Comparison of ENCODE assay signal across 8 cellular contexts in genomic region chr19:30669329-30670010, GRCh38.
DNase-seq lines count a peak whose midpoint lies in the region; ATAC-seq, FAIRE-seq and TF ChIP-seq lines count a peak whose summit lies in the region.

No MANE protein-coding gene starts in this region.

- no peaks in the 10 kb centered on the region for H3K36me3 Mint-ChIP-seq in activated T-helper 1 cell treated with anti-CD3 and anti-CD28 coated beads, Interleukin-12 subunit alpha, Interleukin-12 subunit beta, Interleukin-2, Interleukin-4 antibody, amounts not matched to agents 30 ng/mL and 10 ng/mL and 1 ng/mL, durations not matched to agents 14 hours and 24 hours and 36 hours (ENCODE audit: low read depth)

- H3K9me3 ChIP-seq in gastroesophageal sphincter = no peaks in the 10 kb centered on the region
- H3K9me3 ChIP-seq in pancreas = no peaks in the 10 kb centered on the region

- peak; percentile 76 for TF ChIP-seq CTCF in GM10266 (IDR thresholded peaks at IDR 0.05; ENCODE audit: control insufficient read depth, insufficient read depth, low read depth, missing control alignments)
- TF ChIP-seq CTCF in gastroesophageal sphincter (IDR thresholded peaks at IDR 0.05) = peak in 3 of 4 experiments; percentile 42 to 84 (median 62)
- peak; percentile 69 to 87 (median 74) for TF ChIP-seq CTCF in pancreas (IDR thresholded peaks at IDR 0.05)

- H3K27ac ChIP-seq in gastroesophageal sphincter (no peak overlapping the region), pancreas (no peak overlapping the region)

- ATAC-seq in gastroesophageal sphincter = no peak
- no peak for ATAC-seq in pancreas
- ATAC-seq in HG03432 (IDR thresholded peaks at IDR 0.05; ENCODE audit: unreplicated experiment) = no peak
- ATAC-seq in GM18870 (IDR thresholded peaks at IDR 0.05; ENCODE audit: unreplicated experiment) = no peak

- no peaks in the 10 kb centered on the region for H3K9me3 Mint-ChIP-seq in activated T-helper 1 cell treated with anti-CD3 and anti-CD28 coated beads, Interleukin-12 subunit alpha, Interleukin-12 subunit beta, Interleukin-2, Interleukin-4 antibody, amounts not matched to agents 30 ng/mL and 10 ng/mL and 1 ng/mL, durations not matched to agents 14 hours and 24 hours and 36 hours

- intact Hi-C loops in activated T-helper 1 cell treated with anti-CD3 and anti-CD28 coated beads, Interleukin-12 subunit alpha, Interleukin-12 subunit beta, Interleukin-2, Interleukin-4 antibody, amounts not matched to agents 30 ng/mL and 10 ng/mL and 1 ng/mL, durations not matched to agents 14 hours and 24 hours and 36 hours (cut with micrococcal nuclease) = loop anchor here (1.0 to 2.0 kb wide), 2 partner anchors 51 to 688 kb away; no protein-coding TSS in a partner anchor
- intact Hi-C loops in pancreas (cut with DNase I) = no loop called here

- H3K36me3 ChIP-seq in gastroesophageal sphincter (no peaks in the 10 kb centered on the region), pancreas (no peaks in the 10 kb centered on the region)

- FAIRE-seq in pancreas (lab: Jason Lieb, UNC) = no peak

- WGBS in gastroesophageal sphincter (ENCODE audit: low coverage in 1 of 2), 2 donors = 16 to 22% methylated on average over 9 to 10 of the region's 25 CpGs
- 20 to 23% methylated on average over 25 of the region's 25 CpGs for WGBS in pancreas, 2 donors

- H3K27ac Mint-ChIP-seq in activated T-helper 1 cell treated with anti-CD3 and anti-CD28 coated beads, Interleukin-12 subunit alpha, Interleukin-12 subunit beta, Interleukin-2, Interleukin-4 antibody, amounts not matched to agents 30 ng/mL and 10 ng/mL and 1 ng/mL, durations not matched to agents 14 hours and 24 hours and 36 hours = no peak overlapping the region

- no peak for TF ChIP-seq EP300 in gastroesophageal sphincter (IDR thresholded peaks at IDR 0.05)

- no peak for TF ChIP-seq POLR2A in gastroesophageal sphincter (IDR thresholded peaks at IDR 0.05)

- H3K4me3 Mint-ChIP-seq in activated T-helper 1 cell treated with anti-CD3 and anti-CD28 coated beads, Interleukin-12 subunit alpha, Interleukin-12 subunit beta, Interleukin-2, Interleukin-4 antibody, amounts not matched to agents 30 ng/mL and 10 ng/mL and 1 ng/mL, durations not matched to agents 14 hours and 24 hours and 36 hours = no peak overlapping the region

- no peaks in the 10 kb centered on the region for H3K4me1 Mint-ChIP-seq in activated T-helper 1 cell treated with anti-CD3 and anti-CD28 coated beads, Interleukin-12 subunit alpha, Interleukin-12 subunit beta, Interleukin-2, Interleukin-4 antibody, amounts not matched to agents 30 ng/mL and 10 ng/mL and 1 ng/mL, durations not matched to agents 14 hours and 24 hours and 36 hours (ENCODE audit: low read depth)

- DNase-seq in 8988T (peak; percentile 56), GM10266 (ENCODE audit: extremely low spot score) (peak; percentile 38), NCI-H82 (lab: John Stamatoyannopoulos, UW) (peak; percentile 82), pancreas (peak in 4 of 6 donors; percentile 25 to 93 (median 78))
- DNase-seq in activated T-helper 1 cell treated with anti-CD3 and anti-CD28 coated beads, Interleukin-12 subunit alpha, Interleukin-12 subunit beta, Interleukin-2, Interleukin-4 antibody, amounts not matched to agents 30 ng/mL and 10 ng/mL and 1 ng/mL, durations not matched to agents 14 hours and 24 hours and 36 hours (ENCODE audit: low spot score) = peak; percentile 8

- H3K27me3 Mint-ChIP-seq in activated T-helper 1 cell treated with anti-CD3 and anti-CD28 coated beads, Interleukin-12 subunit alpha, Interleukin-12 subunit beta, Interleukin-2, Interleukin-4 antibody, amounts not matched to agents 30 ng/mL and 10 ng/mL and 1 ng/mL, durations not matched to agents 14 hours and 24 hours and 36 hours (ENCODE audit: insufficient read depth) = no peaks in the 10 kb centered on the region

- peaks cover 0 to 50% (median 3%) of the 10 kb centered on the region in 3 donors for H3K4me1 ChIP-seq in gastroesophageal sphincter
- H3K4me1 ChIP-seq in pancreas = peaks cover 11 to 16% (median 15%) of the 10 kb centered on the region in 3 donors

- H3K4me3 ChIP-seq in gastroesophageal sphincter = peak overlapping the region in 1 of 2 donors; percentile 1
- no peak overlapping the region for H3K4me3 ChIP-seq in pancreas

- H3K27me3 ChIP-seq in gastroesophageal sphincter (peaks cover 37% of the 10 kb centered on the region), pancreas (no peaks in the 10 kb centered on the region)

Comparison
In these comparisons a context has a peak if more than half of its experiments do, and no peak if none do; other contexts are left out.
1. DNase-seq: peak in every context shown above with its lines; median percentile 82 in NCI-H82; 78 in pancreas; 56 in 8988T; 38 in GM10266; 8 in activated T-helper 1 cell treated with anti-CD3 and anti-CD28 coated beads, Interleukin-12 subunit alpha, Interleukin-12 subunit beta, Interleukin-2, Interleukin-4 antibody, amounts not matched to agents 30 ng/mL and 10 ng/mL and 1 ng/mL, durations not matched to agents 14 hours and 24 hours and 36 hours.